In genomic region chr15:69456208-69457166, GRCh38 we compare ENCODE assay signal across 14 cellular contexts. TPM values are rescaled to one million over a fixed set of nuclear protein-coding genes. Genes with fewer than 3 reads are reported as not detected.
DNase-seq lines count a peak whose midpoint lies in the region; ATAC-seq and TF ChIP-seq lines count a peak whose summit lies in the region.
"Had no signal": no experiment of that assay in that cellular context is flagged by ENCODE, and none has a peak within 500 bp of the region (broad histone marks: within the 10 kb centered on the region; RNA-seq: fewer than 3 reads in every experiment).

No MANE protein-coding gene starts in this region.

- H3K27ac Mint-ChIP-seq in central memory CD8-positive, alpha-beta T cell (ENCODE audit: low read depth) = peak overlapping the region; percentile 45
- H3K27ac Mint-ChIP-seq in stimulated activated effector memory CD8-positive, alpha-beta T cell treated with anti-CD3 and anti-CD28 coated beads, Interleukin-12 subunit alpha, Interleukin-12 subunit beta, amount 100 ng/mL, for 72 hours = peak overlapping the region; percentile 98
- H3K27ac Mint-ChIP-seq in T-cell = peak overlapping the region in 1 of 2 donors; percentile 3

- DNase-seq in left ventricle myocardium inferior = no peak
- no peak for DNase-seq in heart left ventricle
- no peak for DNase-seq in RWPE1 (ENCODE audit: low spot score)
- DNase-seq in central memory CD8-positive, alpha-beta T cell (ENCODE audit: low spot score in 2 of 2) = no peak
- DNase-seq in stimulated activated effector memory CD8-positive, alpha-beta T cell treated with anti-CD3 and anti-CD28 coated beads, Interleukin-12 subunit alpha, Interleukin-12 subunit beta, amount 100 ng/mL, for 72 hours (ENCODE audit: low spot score in 2 of 2) = no peak
- no peak for DNase-seq in adrenal gland
- no peak for DNase-seq in DMS79 (lab: John Stamatoyannopoulos, UW)
- no peak for DNase-seq in T-cell
- DNase-seq: AML-193; NCI-H146; Right ventricle myocardium superior; stimulated activated CD4-positive, alpha-beta T cell treated with anti-CD3 and anti-CD28 coated beads, Interleukin-2, amount 100 ng/mL, for 24 hours had no signal

- H3K4me3 Mint-ChIP-seq in central memory CD8-positive, alpha-beta T cell = peak overlapping the region; percentile 16
- no peak overlapping the region for H3K4me3 Mint-ChIP-seq in stimulated activated effector memory CD8-positive, alpha-beta T cell treated with anti-CD3 and anti-CD28 coated beads, Interleukin-12 subunit alpha, Interleukin-12 subunit beta, amount 100 ng/mL, for 72 hours
- no peak overlapping the region for H3K4me3 Mint-ChIP-seq in T-cell
- H3K4me3 Mint-ChIP-seq: stimulated activated memory B cell treated with anti-CD40 and anti-IgM and Interleukin-4, amounts not matched to agents 10 μg/mL and 1 μg/mL and 100 μg/mL, for 72 hours had no signal

- H3K4me3 ChIP-seq in left ventricle myocardium inferior (no peak overlapping the region), heart left ventricle (no peak overlapping the region), adrenal gland (no peak overlapping the region)

- POLR2A ChIA-PET in RWPE1 (lab: Yijun Ruan, JAX; ENCODE audit: low non-redundant PET) (no interaction called here), T-cell (lab: Charles Lee) (interaction anchor here (0.6 to 1.4 kb wide), 6 partner anchors 9 to 589 kb away, joined by 3 to 8 read pairs (median 6); no protein-coding TSS in a partner anchor)

- no peaks in the 10 kb centered on the region for H3K27me3 Mint-ChIP-seq in central memory CD8-positive, alpha-beta T cell
- H3K27me3 Mint-ChIP-seq in T-cell = no peaks in the 10 kb centered on the region
- H3K27me3 Mint-ChIP-seq: IgD-negative memory B cell; stimulated activated memory B cell treated with anti-CD40 and anti-IgM and Interleukin-4, amounts not matched to agents 10 μg/mL and 1 μg/mL and 100 μg/mL, for 72 hours had no signal

- no peak for TF ChIP-seq CTCF in left ventricle myocardium inferior (IDR thresholded peaks at IDR 0.05; ENCODE audit: borderline replicate concordance)
- TF ChIP-seq CTCF in heart left ventricle (IDR thresholded peaks at IDR 0.05) = no peak
- TF ChIP-seq CTCF in RWPE1 (conservative IDR thresholded peaks at IDR 0.05; ENCODE audit: low read depth) = no peak
- no peak for TF ChIP-seq CTCF in adrenal gland (IDR thresholded peaks at IDR 0.05)

- H3K36me3 ChIP-seq in left ventricle myocardium inferior (peaks cover 37% of the 10 kb centered on the region), heart left ventricle (peaks cover 0 to 40% (median 36%) of the 10 kb centered on the region in 9 donors), adrenal gland (replicated peaks in 1 of 2) (peaks cover 0 to 24% of the 10 kb centered on the region in 2 donors)

- H3K36me3 Mint-ChIP-seq in central memory CD8-positive, alpha-beta T cell (ENCODE audit: insufficient read depth) = peaks cover 54% of the 10 kb centered on the region
- peaks cover 65% of the 10 kb centered on the region for H3K36me3 Mint-ChIP-seq in stimulated activated effector memory CD8-positive, alpha-beta T cell treated with anti-CD3 and anti-CD28 coated beads, Interleukin-12 subunit alpha, Interleukin-12 subunit beta, amount 100 ng/mL, for 72 hours
- peaks cover 27% of the 10 kb centered on the region for H3K36me3 Mint-ChIP-seq in T-cell

- H3K9me3 ChIP-seq in left ventricle myocardium inferior (replicated peaks) = no peaks in the 10 kb centered on the region
- H3K9me3 ChIP-seq in heart left ventricle = no peaks in the 10 kb centered on the region
- H3K9me3 ChIP-seq in adrenal gland (replicated peaks in 1 of 3) = no peaks in the 10 kb centered on the region

- peaks cover 43% of the 10 kb centered on the region for H3K4me1 Mint-ChIP-seq in central memory CD8-positive, alpha-beta T cell
- H3K4me1 Mint-ChIP-seq in stimulated activated effector memory CD8-positive, alpha-beta T cell treated with anti-CD3 and anti-CD28 coated beads, Interleukin-12 subunit alpha, Interleukin-12 subunit beta, amount 100 ng/mL, for 72 hours = peaks cover 34% of the 10 kb centered on the region
- peaks cover 51 to 62% (median 58%) of the 10 kb centered on the region in 3 donors for H3K4me1 Mint-ChIP-seq in T-cell

- 86 to 91% (median 89%) methylated on average over 13 of the region's 13 CpGs for WGBS in heart left ventricle, 4 donors
- WGBS in adrenal gland, 4 donors = 89 to 93% (median 90%) methylated on average over 13 of the region's 13 CpGs

- H3K9me3 Mint-ChIP-seq in central memory CD8-positive, alpha-beta T cell = no peaks in the 10 kb centered on the region
- no peaks in the 10 kb centered on the region for H3K9me3 Mint-ChIP-seq in stimulated activated effector memory CD8-positive, alpha-beta T cell treated with anti-CD3 and anti-CD28 coated beads, Interleukin-12 subunit alpha, Interleukin-12 subunit beta, amount 100 ng/mL, for 72 hours
- H3K9me3 Mint-ChIP-seq in T-cell = no peaks in the 10 kb centered on the region
- H3K9me3 Mint-ChIP-seq: IgD-negative memory B cell; stimulated activated memory B cell treated with anti-CD40 and anti-IgM and Interleukin-4, amounts not matched to agents 10 μg/mL and 1 μg/mL and 100 μg/mL, for 72 hours had no signal

- H3K4me1 ChIP-seq in left ventricle myocardium inferior (peaks cover 75% of the 10 kb centered on the region), heart left ventricle (peaks cover 5 to 56% (median 32%) of the 10 kb centered on the region in 12 donors), adrenal gland (replicated peaks in 1 of 2) (peaks cover 12 to 26% of the 10 kb centered on the region in 2 donors)

- intact Hi-C loops in left ventricle myocardium inferior (cut with micrococcal nuclease) (no loop called here), heart left ventricle (cut with DNase I) (no loop called here), adrenal gland (cut with DNase I) (no loop called here)

- no peak for TF ChIP-seq POLR2A in heart left ventricle (IDR thresholded peaks at IDR 0.05)
- no peak for TF ChIP-seq POLR2A in adrenal gland (IDR thresholded peaks at IDR 0.05)

- no peak for ATAC-seq in heart left ventricle
- no peak for ATAC-seq in central memory CD8-positive, alpha-beta T cell (replicated peaks; ENCODE audit: extremely low read depth, poor library complexity, severe bottlenecking)
- no peak for ATAC-seq in stimulated activated effector memory CD8-positive, alpha-beta T cell treated with anti-CD3 and anti-CD28 coated beads, Interleukin-12 subunit alpha, Interleukin-12 subunit beta, amount 100 ng/mL, for 72 hours
- ATAC-seq in T-cell (replicated peaks in 1 of 4) = no peak
- ATAC-seq: stimulated activated memory B cell treated with anti-CD40 and anti-IgM and Interleukin-4, amounts not matched to agents 10 μg/mL and 1 μg/mL and 100 μg/mL, for 72 hours had no signal

- CTCF ChIA-PET in RWPE1 (lab: Yijun Ruan, JAX) (no interaction called here), T-cell (lab: Charles Lee) (interaction anchor here (1.2 to 1.6 kb wide), 4 partner anchors 8 to 12 kb away, joined by 3 to 4 read pairs (median 4); no protein-coding TSS in a partner anchor)

- H3K27ac ChIP-seq in left ventricle myocardium inferior (replicated peaks) (peak overlapping the region; percentile 29), heart left ventricle (peak overlapping the region in 1 of 12 donors; percentile 3), RWPE1 (peak overlapping the region; percentile 41), adrenal gland (no peak overlapping the region)

- no peaks in the 10 kb centered on the region for H3K27me3 ChIP-seq in left ventricle myocardium inferior (ENCODE audit: low read depth)
- no peaks in the 10 kb centered on the region for H3K27me3 ChIP-seq in heart left ventricle
- no peaks in the 10 kb centered on the region for H3K27me3 ChIP-seq in adrenal gland

RNA-seq across cellular contexts. Expression of gene RPLP1, which starts 3.9 kb away (rescaled TPM):
- total RNA-seq in left ventricle myocardium inferior = 1,299 TPM
- 1,000 to 10,000 TPM in 7 of 9 donors, 100 to 1,000 TPM in 2; 487 to 1,482 (median 1,221) TPM for total RNA-seq in heart left ventricle
- 1,000 to 10,000 TPM; 1,397 to 1,852 TPM for polyA plus RNA-seq in heart left ventricle
- 1,000 to 10,000 TPM in 4 of 8 donors, 100 to 1,000 TPM in 4; 279 to 1,990 (median 1,099) TPM for total RNA-seq in adrenal gland
- polyA plus RNA-seq in adrenal gland = 1,000 to 10,000 TPM in 2 of 3 donors, 100 to 1,000 TPM in 1; 232 to 1,639 (median 1,096) TPM
- total RNA-seq in T-cell = 1,000 to 10,000 TPM; 1,904 to 4,142 (median 3,956) TPM

RNA-seq across cellular contexts. Expression of gene KIF23, which starts 42.3 kb away (rescaled TPM):
- total RNA-seq in left ventricle myocardium inferior = 0.38 TPM
- total RNA-seq in heart left ventricle = 1 to 10 TPM in 4 of 9 donors, under 1 TPM in 4, not detected in 1; 0.32 to 7.7 (median 1.4) TPM
- under 1 TPM; 0.23 to 0.54 TPM for polyA plus RNA-seq in heart left ventricle
- total RNA-seq in adrenal gland = 1 to 10 TPM; 1.3 to 7.3 (median 2.3) TPM
- polyA plus RNA-seq in adrenal gland = 1 to 10 TPM; 1.5 to 3.2 (median 3.2) TPM
- total RNA-seq in T-cell = 1 to 10 TPM in 1 of 5 donors, under 1 TPM in 4; 0.36 to 2.2 (median 0.76) TPM

Comparison
In these comparisons a context has a peak if more than half of its experiments do, and no peak if none do; other contexts are left out.
1. H3K27ac ChIP-seq: peak in left ventricle myocardium inferior (single experiment) and RWPE1 (single experiment); none in adrenal gland (0 of 5).